Comparison of ENCODE assay signal across 21 cellular contexts in genomic region chr19:5028229-5028886, GRCh38. TPM values are rescaled to one million over a fixed set of nuclear protein-coding genes. Genes with fewer than 3 reads are reported as not detected.
A peak's percentile ranks its signal among the peaks of the same experiment; 100 is the strongest.
DNase-seq lines count a peak whose midpoint lies in the region; ATAC-seq, FAIRE-seq and TF ChIP-seq lines count a peak whose summit lies in the region.
"Had no signal": no experiment of that assay in that cellular context is flagged by ENCODE, and none has a peak within 500 bp of the region (broad histone marks: within the 10 kb centered on the region; RNA-seq: fewer than 3 reads in every experiment).

No MANE protein-coding gene starts in this region.

- H3K36me3 ChIP-seq in HEK293 (ENCODE audit: control insufficient read depth in 2 of 2, insufficient read depth in 1 of 2, low read length in 2 of 2) (peaks cover 0 to 9% of the 10 kb centered on the region in 2 experiments; a peak in 2 of 3 replicates), thyroid gland (peaks cover 6% of the 10 kb centered on the region in 2 donors)

- no peak overlapping the region for H3K4me3 ChIP-seq in HEK293 (ENCODE audit: low read depth, low read length)
- H3K4me3 ChIP-seq in thyroid gland (replicated peaks in 1 of 3), result no peak overlapping the region
- H3K4me3 ChIP-seq: GM23248 had no signal

- H3K27me3 Mint-ChIP-seq in WTC11 (ENCODE audit: low read depth), result no peaks in the 10 kb centered on the region

- TF ChIP-seq POLR2A in thyroid gland (IDR thresholded peaks at IDR 0.05) (no peak), H54 (IDR thresholded peaks at IDR 0.05; ENCODE audit: low read depth, low read length) (no peak)

- FAIRE-seq in H54 (lab: Jason Lieb, UNC), result no peak
- FAIRE-seq: HepG2 had no signal

- WGBS in thyroid gland, 2 donors, result 90 to 91% methylated on average over 15 of the region's 15 CpGs

- H3K4me3 Mint-ChIP-seq in WTC11, result no peak overlapping the region

- no peak for DNase-seq in WTC11 (ENCODE audit: low spot score)
- DNase-seq in left kidney (ENCODE audit: low read depth, low spot score), result peak; percentile 18
- DNase-seq in thyroid gland, result no peak
- no peak for DNase-seq in NCI-H2029 (lab: John Stamatoyannopoulos, UW)
- DNase-seq in H54 (ENCODE audit: insufficient read length, low spot score), result no peak
- DNase-seq: C1 segment of cervical spinal cord, DMS79 treated with DMSO at 0.1 percent for 48 hours, GM23248, MV-4-11, NCI-H1417, NCI-H187, NCI-H226, NCI-H524, NCI-H82, SHP77 treated with DMSO at 0.1 percent for 48 hours, SK-N-SH had no signal

- H3K4me1 ChIP-seq in HEK293 (ENCODE audit: control insufficient read depth, insufficient read depth, low read length) (peaks cover 2% of the 10 kb centered on the region; the same call in 1 of the 2 replicates), thyroid gland (peaks cover 50 to 59% of the 10 kb centered on the region in 2 donors)

- H3K4me1 Mint-ChIP-seq in WTC11, result peaks cover 2% of the 10 kb centered on the region; the same call in 1 of the 2 replicates

- ATAC-seq in WTC11, result no peak
- no peak for ATAC-seq in HG03039 (IDR thresholded peaks at IDR 0.05; ENCODE audit: unreplicated experiment)
- ATAC-seq: HCT116, HepG2 had no signal

- no peak overlapping the region for H3K27ac ChIP-seq in HEK293 (ENCODE audit: extremely low read depth, low read depth, low read length)
- peak overlapping the region in 2 of 3 donors; percentile 24 to 62 for H3K27ac ChIP-seq in thyroid gland
- H3K27ac ChIP-seq: GM23248, KMS-11 had no signal

- H3K9me3 Mint-ChIP-seq in WTC11, result no peaks in the 10 kb centered on the region

- H3K9me3 ChIP-seq in HEK293 (ENCODE audit: control insufficient read depth, insufficient read depth, low read depth, low read length), result no peaks in the 10 kb centered on the region
- no peaks in the 10 kb centered on the region for H3K9me3 ChIP-seq in thyroid gland
- H3K9me3 ChIP-seq: SK-N-SH had no signal

- peak overlapping the region; percentile 53; the same call in 1 of the 2 replicates for H3K27ac Mint-ChIP-seq in WTC11

- H3K27me3 ChIP-seq in thyroid gland, result no peaks in the 10 kb centered on the region

- intact Hi-C loops in thyroid gland (cut with DNase I), result no loop called here

- POLR2A ChIA-PET in HEK293 (lab: Yijun Ruan, JAX) (interaction anchor here (0.5 kb wide), 1 partner anchor 342 kb away, joined by 6 read pairs; no protein-coding TSS in a partner anchor), WTC11 (lab: Charles Lee) (no interaction called here)

- no peak for TF ChIP-seq CTCF in HEK293 (tag by site-specific recombination; IDR thresholded peaks at IDR 0.05)
- no peak for TF ChIP-seq CTCF in WTC11 (IDR thresholded peaks at IDR 0.05)
- no peak for TF ChIP-seq CTCF in thyroid gland (IDR thresholded peaks at IDR 0.05)

- CTCF ChIA-PET in HEK293 (lab: Yijun Ruan, JAX), result interaction anchor here (0.7 to 8.2 kb wide), 12 partner anchors 10 to 293 kb away, joined by 3 to 139 read pairs (median 5); no protein-coding TSS in a partner anchor
- CTCF ChIA-PET in WTC11 (lab: Charles Lee), result interaction anchor here (0.8 to 4.5 kb wide), 7 partner anchors 11 to 178 kb away, joined by 3 to 49 read pairs (median 6); no protein-coding TSS in a partner anchor

- H3K36me3 Mint-ChIP-seq in WTC11, result 0 out of 2 replicates have a peak, but pooled peaks cover 2% of the 10 kb centered on the region

TF ChIP-seq in HEK293, 187 proteins besides CTCF, POLR2A, EP300 and RAD21:
- TF ChIP-seq ZNF146 (tag by site-specific recombination; IDR thresholded peaks at IDR 0.05) (peak; percentile 96), ZNF837 (tag by site-specific recombination; IDR thresholded peaks at IDR 0.05) (no peak), HOXA7 (CRISPR knock-in tag; IDR thresholded peaks at IDR 0.05; ENCODE audit: borderline replicate concordance) (no peak), ZNF140 (tag by site-specific recombination; IDR thresholded peaks at IDR 0.05) (peak; percentile 98), ZNF621 (tag by site-specific recombination; IDR thresholded peaks at IDR 0.05) (no peak)
TF ChIP-seq in HEK293: peak in this region for 2.

TF ChIP-seq in WTC11, 78 proteins besides CTCF, POLR2A, EP300 and RAD21 (continues in another document):
- TF ChIP-seq RELA (CRISPR knock-in tag; IDR thresholded peaks at IDR 0.05; ENCODE audit: borderline replicate concordance), result no peak
- TF ChIP-seq CREB1 (CRISPR knock-in tag; IDR thresholded peaks at IDR 0.05), result no peak
- no peak for TF ChIP-seq PRRX2 (CRISPR knock-in tag; IDR thresholded peaks at IDR 0.05)
- TF ChIP-seq TCF7 (CRISPR knock-in tag; IDR thresholded peaks at IDR 0.05; ENCODE audit: low read depth), result no peak
- TF ChIP-seq ZNF138 (CRISPR knock-in tag; conservative IDR thresholded peaks at IDR 0.05), result no peak
- TF ChIP-seq, protein P1, sequence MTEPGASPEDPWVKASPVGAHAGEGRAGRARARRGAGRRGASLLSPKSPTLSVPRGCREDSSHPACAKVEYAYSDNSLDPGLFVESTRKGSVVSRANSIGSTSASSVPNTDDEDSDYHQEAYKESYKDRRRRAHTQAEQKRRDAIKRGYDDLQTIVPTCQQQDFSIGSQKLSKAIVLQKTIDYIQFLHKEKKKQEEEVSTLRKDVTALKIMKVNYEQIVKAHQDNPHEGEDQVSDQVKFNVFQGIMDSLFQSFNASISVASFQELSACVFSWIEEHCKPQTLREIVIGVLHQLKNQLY (CRISPR knock-in tag; IDR thresholded peaks at IDR 0.05), result no peak
- TF ChIP-seq USF1 (CRISPR knock-in tag; IDR thresholded peaks at IDR 0.05), result no peak
- no peak for TF ChIP-seq ZNF425 (CRISPR knock-in tag; conservative IDR thresholded peaks at IDR 0.05)
- no peak for TF ChIP-seq RORB (CRISPR knock-in tag; IDR thresholded peaks at IDR 0.05)
- TF ChIP-seq, protein P2, sequence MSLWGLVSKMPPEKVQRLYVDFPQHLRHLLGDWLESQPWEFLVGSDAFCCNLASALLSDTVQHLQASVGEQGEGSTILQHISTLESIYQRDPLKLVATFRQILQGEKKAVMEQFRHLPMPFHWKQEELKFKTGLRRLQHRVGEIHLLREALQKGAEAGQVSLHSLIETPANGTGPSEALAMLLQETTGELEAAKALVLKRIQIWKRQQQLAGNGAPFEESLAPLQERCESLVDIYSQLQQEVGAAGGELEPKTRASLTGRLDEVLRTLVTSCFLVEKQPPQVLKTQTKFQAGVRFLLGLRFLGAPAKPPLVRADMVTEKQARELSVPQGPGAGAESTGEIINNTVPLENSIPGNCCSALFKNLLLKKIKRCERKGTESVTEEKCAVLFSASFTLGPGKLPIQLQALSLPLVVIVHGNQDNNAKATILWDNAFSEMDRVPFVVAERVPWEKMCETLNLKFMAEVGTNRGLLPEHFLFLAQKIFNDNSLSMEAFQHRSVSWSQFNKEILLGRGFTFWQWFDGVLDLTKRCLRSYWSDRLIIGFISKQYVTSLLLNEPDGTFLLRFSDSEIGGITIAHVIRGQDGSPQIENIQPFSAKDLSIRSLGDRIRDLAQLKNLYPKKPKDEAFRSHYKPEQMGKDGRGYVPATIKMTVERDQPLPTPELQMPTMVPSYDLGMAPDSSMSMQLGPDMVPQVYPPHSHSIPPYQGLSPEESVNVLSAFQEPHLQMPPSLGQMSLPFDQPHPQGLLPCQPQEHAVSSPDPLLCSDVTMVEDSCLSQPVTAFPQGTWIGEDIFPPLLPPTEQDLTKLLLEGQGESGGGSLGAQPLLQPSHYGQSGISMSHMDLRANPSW (CRISPR knock-in tag; conservative IDR thresholded peaks at IDR 0.05; ENCODE audit: low read depth), result no peak
- TF ChIP-seq CDX4 (CRISPR knock-in tag; IDR thresholded peaks at IDR 0.05; ENCODE audit: borderline replicate concordance), result no peak

RNA-seq across cellular contexts. Expression of gene KDM4B, which starts 59.4 kb away (rescaled TPM):
- total RNA-seq in WTC11 (2021) (43.2 to 56.0 TPM (median 53.1 TPM) in 3 replicates), thyroid gland (10 to 100 TPM; 44.3 to 87.2 (median 75.8) TPM)
